Comparison of ENCODE assay signal across 8 cellular contexts in the genomic region with DNA sequence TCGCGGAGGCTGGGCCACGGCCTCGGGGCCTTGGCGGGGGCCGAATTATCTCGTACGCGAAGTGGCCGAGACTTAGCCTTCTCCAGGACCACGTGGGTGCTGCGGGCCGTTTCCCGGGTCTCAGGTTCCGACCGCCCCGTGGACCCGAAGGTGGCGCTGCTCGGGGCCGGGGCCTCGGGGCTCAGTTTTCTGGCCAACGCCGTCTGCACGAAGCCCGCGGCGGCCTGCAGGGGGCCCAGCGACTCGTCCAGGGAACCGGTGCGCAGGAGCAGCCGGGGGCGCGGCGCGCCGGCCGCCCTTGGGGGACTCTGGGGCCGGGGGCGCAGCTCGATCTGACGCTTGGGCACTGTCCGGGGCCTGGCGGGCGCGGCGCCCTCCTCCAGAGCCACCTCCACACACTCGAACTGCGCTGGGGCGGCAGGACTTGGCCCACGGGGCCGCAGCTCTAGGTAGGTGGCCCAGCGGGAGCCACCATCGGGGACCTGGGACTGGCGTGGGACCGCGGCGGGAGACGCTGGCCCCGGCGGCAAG. TPM values are rescaled to one million over a fixed set of nuclear protein-coding genes. Genes with fewer than 3 reads are reported as not detected.
A peak's percentile ranks its signal among the peaks of the same experiment; 100 is the strongest.
DNase-seq lines count a peak whose midpoint lies in the region; ATAC-seq, FAIRE-seq and TF ChIP-seq lines count a peak whose summit lies in the region.

No MANE protein-coding gene starts in this region.

- H3K27ac ChIP-seq in BLaER1 treated with 17β-estradiol and CSF1 and Interleukin-3, amounts not matched to agents 10 nM and 100 nM, result peak overlapping the region; percentile 66 to 100 (median 99); a peak in 21 of 22 replicates
- H3K27ac ChIP-seq in HCT116 (ENCODE audit: low read depth, low read length), result peak overlapping the region; percentile 82; the same call in 1 of the 2 replicates
- peak overlapping the region; percentile 80 to 97 (median 93) for H3K27ac ChIP-seq in heart right ventricle

- H3K36me3 ChIP-seq in BLaER1 treated with 17β-estradiol and CSF1 and Interleukin-3, amounts not matched to agents 10 nM and 100 nM, result peaks cover 0 to 28% (median 23%) of the 10 kb centered on the region in 11 experiments; a peak in 15 of 22 replicates
- H3K36me3 ChIP-seq in HCT116 (ENCODE audit: control insufficient read depth in 1 of 2, insufficient read depth in 2 of 2, low read length in 2 of 2) (no peaks in the 10 kb centered on the region), heart right ventricle (peaks cover 0 to 15% (median 0%) of the 10 kb centered on the region in 9 donors)

- H3K9me2 ChIP-seq in HCT116 (ENCODE audit: insufficient read depth), result no peaks in the 10 kb centered on the region

- CTCF ChIA-PET in HCT116 (lab: Charles Lee), result no interaction called here

- H4K20me1 ChIP-seq in BLaER1 treated with 17β-estradiol and CSF1 and Interleukin-3, amounts not matched to agents 10 nM and 100 nM, result peaks cover 0 to 31% (median 28%) of the 10 kb centered on the region in 11 experiments; a peak in 18 of 22 replicates
- H4K20me1 ChIP-seq in HCT116 (ENCODE audit: insufficient read depth), result no peaks in the 10 kb centered on the region

- H3K9me3 ChIP-seq in BLaER1 treated with 17β-estradiol and CSF1 and Interleukin-3, amounts not matched to agents 10 nM and 100 nM (replicated peaks in 1 of 11), result no peaks in the 10 kb centered on the region
- H3K9me3 ChIP-seq in HCT116 (ENCODE audit: control insufficient read depth in 1 of 2, insufficient read depth in 1 of 2, low read depth in 1 of 2, low read length in 2 of 2) (no peaks in the 10 kb centered on the region), heart right ventricle (no peaks in the 10 kb centered on the region)

- no peak for FAIRE-seq in HTR-8/SVneo (lab: Jason Lieb, UNC)

- peak overlapping the region; percentile 81 to 98 (median 95) for H3K9ac ChIP-seq in BLaER1 treated with 17β-estradiol and CSF1 and Interleukin-3, amounts not matched to agents 10 nM and 100 nM
- H3K9ac ChIP-seq in HCT116 (ENCODE audit: low read length), result no peak overlapping the region

- RAD21 ChIA-PET in HCT116 (lab: Charles Lee; ENCODE audit: low non-redundant PET in 1 of 2, low total read pairs in 2 of 2, uncharacterized antibody in 2 of 2, unreplicated experiment in 2 of 2), result no interaction called here

- no peak for TF ChIP-seq POLR2A in HCT116 (IDR thresholded peaks at IDR 0.05; ENCODE audit: borderline replicate concordance, extremely low read depth, insufficient read depth, insufficient read length)

- intact Hi-C loops in HCT116 (cut with micrococcal nuclease), result loop anchor here (5.0 kb wide), 1 partner anchor 817 kb away; the partner anchor contains the start of gene HSPA9
- intact Hi-C loops in heart right ventricle (cut with DNase I), result loop anchor here in 3 of 10 donors (1.0 to 5.0 kb wide), 3 partner anchors 23 to 97 kb away; partner anchors contain the start of gene PAIP2 (in 1 of the 3)
- intact Hi-C loops in sciatic nerve (cut with DNase I), result no loop called here

- no peak for TF ChIP-seq CTCF in HCT116 (IDR thresholded peaks at IDR 0.05 in 2 of 3, conservative IDR thresholded peaks at IDR 0.05 in 1 of 3; ENCODE audit: borderline replicate concordance in 1 of 3, insufficient read depth in 1 of 3, low read depth in 2 of 3, low read length in 2 of 3)
- TF ChIP-seq CTCF in heart right ventricle (IDR thresholded peaks at IDR 0.05), result peak; percentile 36 to 78 (median 50)

- POLR2A ChIA-PET in HCT116 (lab: Charles Lee), result no interaction called here

- H3K4me2 ChIP-seq in BLaER1 treated with 17β-estradiol and CSF1 and Interleukin-3, amounts not matched to agents 10 nM and 100 nM, result peak overlapping the region; percentile 90 to 99 (median 97)
- 0 out of 2 replicates have a peak overlapping the region, but pooled peaks have one; percentile 87 for H3K4me2 ChIP-seq in HCT116 (ENCODE audit: low read length)

- no peak overlapping the region for H2AFZ ChIP-seq in HCT116 (ENCODE audit: low read depth, low read length, poor library complexity, severe bottlenecking)

- 2% methylated on average over 53 to 62 of the region's 62 CpGs for WGBS in heart right ventricle, 2 donors

- peaks cover 64 to 87% (median 71%) of the 10 kb centered on the region in 10 experiments for H3K4me1 ChIP-seq in BLaER1 treated with 17β-estradiol and CSF1 and Interleukin-3, amounts not matched to agents 10 nM and 100 nM
- H3K4me1 ChIP-seq in HCT116 (ENCODE audit: control insufficient read depth in 1 of 2, insufficient read depth in 2 of 2, low read length in 2 of 2) (peaks cover 15 to 52% of the 10 kb centered on the region in 2 experiments), heart right ventricle (peaks cover 7 to 81% (median 64%) of the 10 kb centered on the region in 9 donors)

- no peak for ATAC-seq in HCT116
- peak; percentile 4 to 60 (median 46) for ATAC-seq in heart right ventricle
- peak; percentile 1 for ATAC-seq in sciatic nerve

- no TSS peak for BruUV-seq in HCT116 (replicated peaks; lab: Mats Ljungman, UMichigan)

- peaks cover 8% of the 10 kb centered on the region; the same call in 1 of the 2 replicates for H3K79me2 ChIP-seq in HCT116 (ENCODE audit: insufficient read depth, low read length)

- H3K27me3 ChIP-seq in BLaER1 treated with 17β-estradiol and CSF1 and Interleukin-3, amounts not matched to agents 10 nM and 100 nM, result no peaks in the 10 kb centered on the region
- H3K27me3 ChIP-seq in HCT116 (ENCODE audit: insufficient read depth, low read length), result no peaks in the 10 kb centered on the region
- H3K27me3 ChIP-seq in heart right ventricle, result peaks cover 0 to 35% (median 0%) of the 10 kb centered on the region in 7 donors

- no peak for TF ChIP-seq RAD21 in HCT116 (IDR thresholded peaks at IDR 0.05; ENCODE audit: low read depth)

- peak overlapping the region; percentile 63 to 86 (median 76) for H3K4me3 ChIP-seq in BLaER1 treated with 17β-estradiol and CSF1 and Interleukin-3, amounts not matched to agents 10 nM and 100 nM
- H3K4me3 ChIP-seq in HCT116 (replicated peaks in 1 of 2; ENCODE audit: low read depth in 1 of 2, low read length in 2 of 2) (no peak overlapping the region), heart right ventricle (peak overlapping the region; percentile 50 to 80 (median 69))

- DNase-seq in HCT116 (ENCODE audit: low read depth, low spot score) (no peak), activated gamma-delta T cell (lab: John Stamatoyannopoulos, UW) (peak; percentile 46), heart right ventricle (peak; percentile 66 to 75), sciatic nerve (ENCODE audit: low spot score) (no peak), HTR-8/SVneo (ENCODE audit: insufficient read length, low spot score) (no peak), MV-4-11 (lab: John Stamatoyannopoulos, UW) (no peak), glomerular visceral epithelial cell (ENCODE audit: extremely low spot score) (no peak)

TF ChIP-seq in HCT116, 20 proteins besides CTCF, POLR2A, EP300 and RAD21:
- TF ChIP-seq SRF (IDR thresholded peaks at IDR 0.05; ENCODE audit: low read depth) (no peak), TCF7L2 (IDR thresholded peaks at IDR 0.05; ENCODE audit: borderline replicate concordance, extremely low read depth, insufficient read depth, insufficient read length) (no peak), JUND (IDR thresholded peaks at IDR 0.05) (no peak), POLR2AphosphoS5 (IDR thresholded peaks at IDR 0.05; ENCODE audit: low read depth, low read length) (no peak), CBX3 (IDR thresholded peaks at IDR 0.05; ENCODE audit: low read depth) (no peak), CEBPB (IDR thresholded peaks at IDR 0.05; ENCODE audit: low read depth) (no peak), FOSL1 (IDR thresholded peaks at IDR 0.05; ENCODE audit: low read depth) (no peak)
- TF ChIP-seq, protein P1, sequence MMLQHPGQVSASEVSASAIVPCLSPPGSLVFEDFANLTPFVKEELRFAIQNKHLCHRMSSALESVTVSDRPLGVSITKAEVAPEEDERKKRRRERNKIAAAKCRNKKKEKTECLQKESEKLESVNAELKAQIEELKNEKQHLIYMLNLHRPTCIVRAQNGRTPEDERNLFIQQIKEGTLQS (IDR thresholded peaks at IDR 0.05), result no peak

RNA-seq across cellular contexts. Expression of gene PROB1, which starts 0.7 kb away (rescaled TPM):
- total RNA-seq in HCT116 (2021; ENCODE audit: unreplicated experiment), result 1.7 TPM
- polyA plus RNA-seq in HCT116 (2012), result 1.4 and 1.7 TPM in 2 replicates
- total RNA-seq in heart right ventricle, result 10 to 100 TPM; 26.3 to 64.8 (median 37.3) TPM
- polyA plus RNA-seq in heart right ventricle, result 10 to 100 TPM; 12.2 to 28.5 TPM
- total RNA-seq in sciatic nerve, result 1.6 TPM

RNA-seq across cellular contexts. Expression of gene MZB1, which starts 4.5 kb away (rescaled TPM):
- total RNA-seq in HCT116 (2021; ENCODE audit: unreplicated experiment) (0.81 TPM), heart right ventricle (1 to 10 TPM in 3 of 10 donors, under 1 TPM in 7; 0.28 to 6.6 (median 0.65) TPM), sciatic nerve (0.71 TPM)
- not detected in 2 replicates for polyA plus RNA-seq in HCT116 (2012)
- 1 to 10 TPM in 1 of 2 donors, under 1 TPM in 1; 0.67 to 1.5 TPM for polyA plus RNA-seq in heart right ventricle

RNA-seq across cellular contexts. Expression of gene SPATA24, which starts 9.7 kb away (rescaled TPM):
- total RNA-seq in HCT116 (2021; ENCODE audit: unreplicated experiment), result 3.1 TPM
- 3.8 and 5.8 TPM in 2 replicates for polyA plus RNA-seq in HCT116 (2012)
- 10 to 100 TPM; 11.8 to 24.8 (median 16.5) TPM for total RNA-seq in heart right ventricle
- 10 to 100 TPM; 14.8 to 37.5 TPM for polyA plus RNA-seq in heart right ventricle
- 4.0 TPM for total RNA-seq in sciatic nerve

RNA-seq across cellular contexts. Expression of gene SLC23A1, which starts 11.1 kb away (rescaled TPM):
- total RNA-seq in HCT116 (2021; ENCODE audit: unreplicated experiment), result not detected
- 0.02 TPM in 1 of 2 replicates, not detected in the other for polyA plus RNA-seq in HCT116 (2012)
- total RNA-seq in heart right ventricle, result under 1 TPM in 1 of 10 donors, not detected in 9; 0.19 TPM
- not detected for polyA plus RNA-seq in heart right ventricle
- not detected for total RNA-seq in sciatic nerve

RNA-seq across cellular contexts. Expression of gene DNAJC18, which starts 45.1 kb away (rescaled TPM):
- 5.7 TPM for total RNA-seq in HCT116 (2021; ENCODE audit: unreplicated experiment)
- 2.1 and 3.8 TPM in 2 replicates for polyA plus RNA-seq in HCT116 (2012)
- total RNA-seq in heart right ventricle, result 10 to 100 TPM in 9 of 10 donors, 1 to 10 TPM in 1; 9.5 to 21.1 (median 14.1) TPM
- polyA plus RNA-seq in heart right ventricle, result 10 to 100 TPM in 1 of 2 donors, 1 to 10 TPM in 1; 3.4 to 12.7 TPM
- 29.6 TPM for total RNA-seq in sciatic nerve

Comparison
In these comparisons a context has a peak if more than half of its experiments do, and no peak if none do; other contexts are left out.
1. H3K4me3 ChIP-seq: peak in BLaER1 treated with 17β-estradiol and CSF1 and Interleukin-3, amounts not matched to agents 10 nM and 100 nM (10 of 10) and heart right ventricle (10 of 10); none in HCT116 (0 of 2).
2. DNase-seq: peak in activated gamma-delta T cell (single experiment) and heart right ventricle (2 of 2); none in HCT116 (single experiment), sciatic nerve (single experiment), HTR-8/SVneo (single experiment), MV-4-11 (single experiment) and glomerular visceral epithelial cell (single experiment).
3. CTCF ChIP-seq: peak in heart right ventricle (9 of 9); none in HCT116 (0 of 3).
4. RNA of gene PROB1, which starts 0.7 kb away (total RNA-seq): 26.3 to 64.8 TPM in heart right ventricle; 1.7 TPM in HCT116 (single experiment) and 1.6 TPM in sciatic nerve (single experiment); every median in the first group is over 10 times any median in the second.
5. Peak in every context shown above with its lines, with median percentiles within 50 percentile points of each other: H3K27ac ChIP-seq.